Comparison of ENCODE assay signal across 2 cellular contexts in genomic region chr1:91610829-91611228, GRCh38.
TF ChIP-seq lines count a peak whose summit lies in the region.

No MANE protein-coding gene starts in this region.

TF ChIP-seq in A549, 52 proteins besides CTCF, POLR2A, EP300 and RAD21 (continued from another document):
- TF ChIP-seq BCL3 (IDR thresholded peaks at IDR 0.05) (no peak), RARB (CRISPR knock-in tag; IDR thresholded peaks at IDR 0.05) (no peak), ZFP36 (IDR thresholded peaks at IDR 0.05; ENCODE audit: borderline replicate concordance, partially characterized antibody) (no peak), RFX5 (IDR thresholded peaks at IDR 0.05) (no peak), BHLHE40 (IDR thresholded peaks at IDR 0.05; ENCODE audit: low read depth, low read length) (no peak), CEBPB (IDR thresholded peaks at IDR 0.05) (peak in 1 of 2 experiments; percentile 21; a peak in 1 of 4 replicates)
- TF ChIP-seq, protein P1, sequence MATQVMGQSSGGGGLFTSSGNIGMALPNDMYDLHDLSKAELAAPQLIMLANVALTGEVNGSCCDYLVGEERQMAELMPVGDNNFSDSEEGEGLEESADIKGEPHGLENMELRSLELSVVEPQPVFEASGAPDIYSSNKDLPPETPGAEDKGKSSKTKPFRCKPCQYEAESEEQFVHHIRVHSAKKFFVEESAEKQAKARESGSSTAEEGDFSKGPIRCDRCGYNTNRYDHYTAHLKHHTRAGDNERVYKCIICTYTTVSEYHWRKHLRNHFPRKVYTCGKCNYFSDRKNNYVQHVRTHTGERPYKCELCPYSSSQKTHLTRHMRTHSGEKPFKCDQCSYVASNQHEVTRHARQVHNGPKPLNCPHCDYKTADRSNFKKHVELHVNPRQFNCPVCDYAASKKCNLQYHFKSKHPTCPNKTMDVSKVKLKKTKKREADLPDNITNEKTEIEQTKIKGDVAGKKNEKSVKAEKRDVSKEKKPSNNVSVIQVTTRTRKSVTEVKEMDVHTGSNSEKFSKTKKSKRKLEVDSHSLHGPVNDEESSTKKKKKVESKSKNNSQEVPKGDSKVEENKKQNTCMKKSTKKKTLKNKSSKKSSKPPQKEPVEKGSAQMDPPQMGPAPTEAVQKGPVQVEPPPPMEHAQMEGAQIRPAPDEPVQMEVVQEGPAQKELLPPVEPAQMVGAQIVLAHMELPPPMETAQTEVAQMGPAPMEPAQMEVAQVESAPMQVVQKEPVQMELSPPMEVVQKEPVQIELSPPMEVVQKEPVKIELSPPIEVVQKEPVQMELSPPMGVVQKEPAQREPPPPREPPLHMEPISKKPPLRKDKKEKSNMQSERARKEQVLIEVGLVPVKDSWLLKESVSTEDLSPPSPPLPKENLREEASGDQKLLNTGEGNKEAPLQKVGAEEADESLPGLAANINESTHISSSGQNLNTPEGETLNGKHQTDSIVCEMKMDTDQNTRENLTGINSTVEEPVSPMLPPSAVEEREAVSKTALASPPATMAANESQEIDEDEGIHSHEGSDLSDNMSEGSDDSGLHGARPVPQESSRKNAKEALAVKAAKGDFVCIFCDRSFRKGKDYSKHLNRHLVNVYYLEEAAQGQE (IDR thresholded peaks at IDR 0.05): no peak

TF ChIP-seq in IMR-90, 13 proteins besides CTCF, POLR2A, EP300 and RAD21 (continued from another document):
- no peak for TF ChIP-seq NFE2L2 (IDR thresholded peaks at IDR 0.05; ENCODE audit: low read depth, low read length)
- no peak for TF ChIP-seq MXI1 (IDR thresholded peaks at IDR 0.05; ENCODE audit: borderline replicate concordance, low read depth, low read length)
- no peak for TF ChIP-seq SMC3 (IDR thresholded peaks at IDR 0.05; ENCODE audit: low read depth, low read length)
- no peak for TF ChIP-seq FOS (IDR thresholded peaks at IDR 0.05; ENCODE audit: low read depth, low read length)
- no peak for TF ChIP-seq MAFK (IDR thresholded peaks at IDR 0.05; ENCODE audit: low read depth, low read length)
- no peak for TF ChIP-seq CHD1 (IDR thresholded peaks at IDR 0.05; ENCODE audit: low read depth, low read length)
- no peak for TF ChIP-seq USF2 (IDR thresholded peaks at IDR 0.05; ENCODE audit: low read depth, low read length)
- no peak for TF ChIP-seq ELK1 (IDR thresholded peaks at IDR 0.05; ENCODE audit: borderline replicate concordance, low read depth, low read length)
- no peak for TF ChIP-seq MAZ (IDR thresholded peaks at IDR 0.05; ENCODE audit: borderline replicate concordance, low read depth, low read length)
TF ChIP-seq in IMR-90: peak in this region for 0.
